1 cellular context compared by ENCODE assay signal in genomic region chr19:12672744-12673143, GRCh38.
TF ChIP-seq lines count a peak whose summit lies in the region.

No MANE protein-coding gene starts in this region.

TF ChIP-seq in GM23338, 12 proteins besides CTCF, POLR2A, EP300 and RAD21 (continued from another document):
- TF ChIP-seq ZNF462 (CRISPR knock-in tag; IDR thresholded peaks at IDR 0.05) (no peak), ZNF331 (CRISPR knock-in tag; IDR thresholded peaks at IDR 0.05; ENCODE audit: low read depth) (no peak), EZH2phosphoT487 (IDR thresholded peaks at IDR 0.05; ENCODE audit: unreplicated experiment) (no peak), REST (IDR thresholded peaks at IDR 0.05; ENCODE audit: unreplicated experiment) (no peak), ETS1 (IDR thresholded peaks at IDR 0.05) (no peak), NANOG (IDR thresholded peaks at IDR 0.05; ENCODE audit: borderline replicate concordance) (no peak), STAT1 (IDR thresholded peaks at IDR 0.05; ENCODE audit: unreplicated experiment) (no peak), EZH2 (IDR thresholded peaks at IDR 0.05; ENCODE audit: low read depth, unreplicated experiment) (no peak), CREB1 (CRISPR knock-in tag; IDR thresholded peaks at IDR 0.05; ENCODE audit: low read depth) (no peak)
